ENCODE assay signal across 19 cellular contexts in the genomic region with DNA sequence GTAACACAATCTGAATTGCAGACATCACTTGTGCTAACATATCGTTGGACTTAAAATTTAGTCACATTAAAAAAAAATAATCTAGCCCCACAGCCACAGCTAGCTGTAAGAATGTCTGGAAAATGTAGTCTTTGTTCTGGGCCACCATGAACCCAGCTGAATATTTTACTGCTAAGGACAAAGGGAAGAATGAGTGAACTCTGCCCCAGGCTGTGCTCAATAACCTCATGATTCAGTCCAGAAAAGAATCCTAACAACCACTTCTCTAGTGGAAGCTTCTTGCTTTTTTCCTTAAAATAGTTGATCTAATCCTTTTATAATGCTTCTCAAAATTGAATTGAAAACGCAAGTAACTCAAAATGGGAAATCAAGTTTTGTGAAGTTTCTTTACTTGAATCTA. TPM values are rescaled to one million over a fixed set of nuclear protein-coding genes. Genes with fewer than 3 reads are reported as not detected.
DNase-seq lines count a peak whose midpoint lies in the region; ATAC-seq and TF ChIP-seq lines count a peak whose summit lies in the region.
"Had no signal": no experiment of that assay in that cellular context is flagged by ENCODE, and none has a peak within 500 bp of the region (broad histone marks: within the 10 kb centered on the region; RNA-seq: fewer than 3 reads in every experiment).

No MANE protein-coding gene starts in this region.

- 91 to 100% methylated on average over 1 to 2 of the region's 2 CpGs for WGBS in endodermal cell (ENCODE audit: insufficient coverage in 1 of 2, insufficient read length in 1 of 2), 2 experiments

- H3K27me3 Mint-ChIP-seq in endodermal cell (ENCODE audit: insufficient read depth): no peaks in the 10 kb centered on the region

- no peaks in the 10 kb centered on the region for H3K9me2 ChIP-seq in OCI-LY7 (ENCODE audit: insufficient read depth, low read length)

- H3K36me3 Mint-ChIP-seq in endodermal cell (ENCODE audit: low read depth): no peaks in the 10 kb centered on the region

- H3K9ac ChIP-seq in endodermal cell (ENCODE audit: extremely low read depth, low read length, poor library complexity, severe bottlenecking): no peak overlapping the region

- no peaks in the 10 kb centered on the region for H3K27me3 ChIP-seq in SJSA1 (replicated peaks)
- no peaks in the 10 kb centered on the region for H3K27me3 ChIP-seq in endodermal cell (ENCODE audit: control insufficient read depth, insufficient read depth, low read length, poor library complexity, severe bottlenecking)
- H3K27me3 ChIP-seq in dorsolateral prefrontal cortex: peaks cover 0 to 5% (median 0%) of the 10 kb centered on the region in 45 donors

- CTCF ChIA-PET in OCI-LY7 (lab: Charles Lee; ENCODE audit: unreplicated experiment): no interaction called here

- H3K4me2 ChIP-seq in OCI-LY7 (ENCODE audit: low read length): no peak overlapping the region
- H3K4me2 ChIP-seq: A549, GM23338 had no signal

- DNase-seq in COLO829 (ENCODE audit: low spot score) (peak; percentile 82), SJSA1 (ENCODE audit: low read depth in 1 of 2, low spot score in 2 of 2) (peak in 1 of 2 experiments; percentile 55), endodermal cell (no peak), mucosa of descending colon (no peak), dorsolateral prefrontal cortex (no peak), OCI-LY7 (ENCODE audit: low spot score) (no peak), NOMO-1 treated with DMSO at 0.1 percent for 48 hours (lab: John Stamatoyannopoulos, UW; ENCODE audit: unreplicated experiment) (no peak)
- DNase-seq: C1 segment of cervical spinal cord, IMR-90, Kasumi-1, NCI-H1105 treated with DMSO at 0.1 percent for 48 hours, NCI-H2029, NCI-H2171 treated with DMSO at 0.1 percent for 48 hours, NCI-H510A treated with DMSO at 0.1 percent for 48 hours had no signal

- no peaks in the 10 kb centered on the region for H3K9me3 ChIP-seq in SJSA1 (replicated peaks)
- no peaks in the 10 kb centered on the region for H3K9me3 ChIP-seq in endodermal cell (ENCODE audit: control insufficient read depth, low read length)
- no peaks in the 10 kb centered on the region for H3K9me3 ChIP-seq in mucosa of descending colon
- H3K9me3 ChIP-seq in OCI-LY7 (ENCODE audit: low read length): no peaks in the 10 kb centered on the region
- H3K9me3 ChIP-seq: A549 had no signal

- H3K9me3 Mint-ChIP-seq in endodermal cell: no peaks in the 10 kb centered on the region
- H3K9me3 Mint-ChIP-seq: GM23338 had no signal

- no peaks in the 10 kb centered on the region for H3K79me2 ChIP-seq in OCI-LY7 (ENCODE audit: insufficient read depth, low read depth, low read length)

- peaks cover 14% of the 10 kb centered on the region for H3K4me1 Mint-ChIP-seq in endodermal cell
- H3K4me1 Mint-ChIP-seq: GM23338 had no signal

- intact Hi-C loops in mucosa of descending colon (cut with DNase I, micrococcal nuclease): no loop called here
- intact Hi-C loops in dorsolateral prefrontal cortex (cut with DNase I): no loop called here
- intact Hi-C loops in OCI-LY7 (cut with micrococcal nuclease; ENCODE audit: unreplicated experiment): no loop called here

- H3K4me3 Mint-ChIP-seq in endodermal cell: no peak overlapping the region
- H3K4me3 Mint-ChIP-seq: GM23338 had no signal

- H3K4me1 ChIP-seq in SJSA1 (replicated peaks): peaks cover 46% of the 10 kb centered on the region
- H3K4me1 ChIP-seq in endodermal cell (ENCODE audit: control insufficient read depth, insufficient read depth, low read length): peaks cover 18% of the 10 kb centered on the region
- H3K4me1 ChIP-seq in mucosa of descending colon (ENCODE audit: low read depth): no peaks in the 10 kb centered on the region
- H3K4me1 ChIP-seq in OCI-LY7 (ENCODE audit: insufficient read depth, low read length, poor library complexity, severe bottlenecking): no peaks in the 10 kb centered on the region

- TF ChIP-seq CTCF in endodermal cell (conservative IDR thresholded peaks at IDR 0.05) (no peak), mucosa of descending colon (IDR thresholded peaks at IDR 0.05) (no peak), dorsolateral prefrontal cortex (IDR thresholded peaks at IDR 0.05 in 54 of 56, conservative IDR thresholded peaks at IDR 0.05 in 2 of 56; ENCODE audit: low read depth in 1 of 56, partially characterized antibody in 56 of 56) (no peak), OCI-LY7 (conservative IDR thresholded peaks at IDR 0.05; ENCODE audit: low read length) (no peak)

- peak overlapping the region; percentile 61 for H3K27ac ChIP-seq in SJSA1
- H3K27ac ChIP-seq in endodermal cell (ENCODE audit: low read depth, low read length): peak overlapping the region; percentile 90
- no peak overlapping the region for H3K27ac ChIP-seq in dorsolateral prefrontal cortex
- no peak overlapping the region for H3K27ac ChIP-seq in OCI-LY7 (ENCODE audit: low read depth, low read length, poor library complexity, severe bottlenecking)
- H3K27ac ChIP-seq: A549 had no signal

- H3K27ac Mint-ChIP-seq in endodermal cell: no peak overlapping the region
- H3K27ac Mint-ChIP-seq: GM23338 had no signal

- ATAC-seq in mucosa of descending colon: peak; percentile 73
- no peak for ATAC-seq in GM18519 (IDR thresholded peaks at IDR 0.05; ENCODE audit: low FRiP score, unreplicated experiment)
- ATAC-seq: A549, GM23338, Panc1, Right ventricle myocardium inferior had no signal

- no peaks in the 10 kb centered on the region for H4K20me1 ChIP-seq in OCI-LY7 (ENCODE audit: insufficient read depth, low read length)

- H3K36me3 ChIP-seq in SJSA1 (no peaks in the 10 kb centered on the region), endodermal cell (ENCODE audit: control insufficient read depth, insufficient read depth, low read length) (no peaks in the 10 kb centered on the region), mucosa of descending colon (ENCODE audit: low read depth) (no peaks in the 10 kb centered on the region), OCI-LY7 (ENCODE audit: insufficient read depth, low read length) (no peaks in the 10 kb centered on the region)

- H3K4me3 ChIP-seq in SJSA1 (no peak overlapping the region), endodermal cell (ENCODE audit: low read length) (no peak overlapping the region), mucosa of descending colon (no peak overlapping the region), dorsolateral prefrontal cortex (no peak overlapping the region), OCI-LY7 (ENCODE audit: low read depth, low read length, poor library complexity, severe bottlenecking) (no peak overlapping the region)
- H3K4me3 ChIP-seq: A549, GM23338 had no signal

- no TSS peak for BruUV-seq in OCI-LY7 (replicated peaks; lab: Mats Ljungman, UMichigan)

- H2AFZ ChIP-seq in OCI-LY7 (ENCODE audit: low read length): no peak overlapping the region
- H2AFZ ChIP-seq: GM23338 had no signal

- POLR2A ChIA-PET in OCI-LY7 (lab: Charles Lee): interaction anchor here (0.7 kb wide), 2 partner anchors 31 to 1816 kb away, joined by 3 read pairs; no protein-coding TSS in a partner anchor

RNA-seq across cellular contexts. Expression of gene SOSTDC1, which starts 25.6 kb away (rescaled TPM):
- 0.25 and 3.0 TPM in 2 replicates for total RNA-seq in SJSA1 (2014; rRNA removed; shearing (Covaris generic))
- under 1 TPM; 0.13 to 0.29 TPM for total RNA-seq in endodermal cell
- polyA plus RNA-seq in endodermal cell (2013, experiment 1 of 2): 7.1 TPM
- polyA plus RNA-seq in endodermal cell (2013, experiment 2 of 2): 6.4 TPM
- total RNA-seq in mucosa of descending colon: 1 to 10 TPM; 3.7 to 6.7 (median 5.1) TPM
- 10 to 100 TPM in 36 of 120 experiments, 1 to 10 TPM in 84; 1.9 to 20.4 (median 8.7) TPM for total RNA-seq in dorsolateral prefrontal cortex
- not detected in 2 replicates for total RNA-seq in OCI-LY7 (2014; rRNA removed; shearing (Covaris generic))
- total RNA-seq in OCI-LY7 (2022): not detected in 2 replicates
- total RNA-seq: IMR-90 had no signal
- polyA plus RNA-seq: A549 had no signal

RNA-seq across cellular contexts. Expression of gene LRRC72, which starts 35.5 kb away (rescaled TPM):
- not detected in 2 replicates for total RNA-seq in SJSA1 (2014; rRNA removed; shearing (Covaris generic))
- total RNA-seq in endodermal cell: not detected
- polyA plus RNA-seq in endodermal cell (2013, experiment 1 of 2): not detected
- polyA plus RNA-seq in endodermal cell (2013, experiment 2 of 2): not detected
- total RNA-seq in mucosa of descending colon: not detected
- total RNA-seq in dorsolateral prefrontal cortex: not detected
- not detected in 2 replicates for total RNA-seq in OCI-LY7 (2014; rRNA removed; shearing (Covaris generic))
- not detected in 2 replicates for total RNA-seq in OCI-LY7 (2022)
- total RNA-seq: GM23338, IMR-90, Right ventricle myocardium inferior had no signal
- polyA plus RNA-seq: A549, GM23338, IMR-90 had no signal

Comparison
In these comparisons a context has a peak if more than half of its experiments do, and no peak if none do; other contexts are left out.
1. H3K27ac ChIP-seq: peak in SJSA1 (single experiment) and endodermal cell (single experiment); none in dorsolateral prefrontal cortex (0 of 59) and OCI-LY7 (single experiment).